ENCODE assay signal across 23 cellular contexts in the genomic region with DNA sequence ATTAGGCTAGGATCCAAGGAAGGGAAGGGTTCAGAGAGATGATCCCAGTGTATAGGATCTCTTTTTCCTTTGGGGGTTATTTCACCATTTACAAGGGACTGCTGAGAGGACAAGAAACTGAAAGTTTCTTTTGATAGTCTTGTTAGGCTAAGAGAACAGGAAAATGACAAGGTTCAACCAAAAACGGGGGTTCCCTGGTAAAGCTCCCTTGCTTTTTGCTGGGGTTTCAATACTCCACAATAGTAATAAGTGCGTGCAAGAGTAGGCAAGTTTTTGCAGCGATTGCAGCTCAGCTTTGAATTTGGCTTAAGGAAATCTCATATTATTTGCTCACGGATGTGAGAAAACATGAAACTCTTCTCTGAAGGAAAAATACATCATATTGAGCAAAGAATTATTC. TPM values are rescaled to one million over a fixed set of nuclear protein-coding genes. Genes with fewer than 3 reads are reported as not detected.
"Had no signal": no experiment of that assay in that cellular context is flagged by ENCODE, and none has a peak within 500 bp of the region (broad histone marks: within the 10 kb centered on the region; RNA-seq: fewer than 3 reads in every experiment).

No MANE protein-coding gene starts in this region.

- DNase-seq: IMR-90, Karpas-422, KG1, MG63, NCI-H1092 treated with DMSO at 0.1 percent for 48 hours, NCI-H1436, NCI-H187, NCI-H2029, NCI-H2081 treated with DMSO at 0.1 percent for 48 hours, NCI-H2171, NCI-H226, NCI-H446, NCI-H510A, NCI-H524 treated with DMSO at 0.1 percent for 48 hours, NCI-H69, NCI-H774, Right ventricle myocardium superior, RPMI8226, SIG-M5 had no signal

- H3K27me3 ChIP-seq: MG63, SJSA1 had no signal

- H3K9me3 ChIP-seq: MG63, SJSA1 had no signal

- H3K36me3 ChIP-seq: MG63, SJSA1 had no signal

- ATAC-seq: HepG2 had no signal

- H3K27ac ChIP-seq: SJSA1, SK-N-MC had no signal

- H3K4me3 ChIP-seq: MG63, SJSA1, SK-N-MC had no signal

RNA-seq across cellular contexts. Expression of gene SUSD5, which starts 18.8 kb away (rescaled TPM):
- total RNA-seq: HepG2; T-helper 1 cell treated with Interleukin-12 subunit alpha and Interleukin-12 subunit beta and Interleukin-4 antibody, amounts not matched to agents 30 ng/mL and 1 ng/mL, for 36 hours had no signal
- polyA plus RNA-seq: HepG2 had no signal

RNA-seq across cellular contexts. Expression of gene FBXL2, which starts 39.8 kb away (rescaled TPM):
- total RNA-seq: T-helper 1 cell treated with Interleukin-12 subunit alpha and Interleukin-12 subunit beta and Interleukin-4 antibody, amounts not matched to agents 30 ng/mL and 1 ng/mL, for 36 hours had no signal
